ENCODE assay signal across 20 cellular contexts in the genomic region with DNA sequence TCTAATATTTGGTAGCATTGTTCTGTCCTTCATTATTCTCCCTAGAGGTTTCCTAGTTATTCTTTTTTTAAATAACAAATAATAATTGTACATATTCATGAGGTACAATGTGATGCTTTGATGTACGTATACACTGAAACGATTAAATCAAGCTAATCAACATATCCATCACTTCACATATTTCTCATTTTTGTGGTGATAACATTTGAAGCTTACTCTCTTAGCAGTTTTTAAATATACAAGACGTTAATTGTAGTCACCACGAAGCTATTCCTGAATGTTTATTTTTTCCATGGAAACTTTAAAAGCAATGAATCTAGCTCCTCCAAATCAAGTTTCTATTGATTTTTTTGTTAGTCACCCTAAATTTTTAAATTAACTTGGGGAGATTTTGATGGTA.
"Had no signal": no experiment of that assay in that cellular context is flagged by ENCODE, and none has a peak within 500 bp of the region (broad histone marks: within the 10 kb centered on the region; RNA-seq: fewer than 3 reads in every experiment).

No MANE protein-coding gene starts in this region.

- FAIRE-seq: endothelial cell of umbilical vein, kidney had no signal

- ATAC-seq: left cardiac atrium, lower lobe of right lung had no signal

- H3K27ac ChIP-seq: coronary artery, left ventricle myocardium inferior, lower lobe of right lung, right atrium auricular region had no signal

- H3K36me3 ChIP-seq: left ventricle myocardium inferior, lower lobe of right lung, right atrium auricular region had no signal

- H3K9me3 ChIP-seq: left ventricle myocardium inferior, lower lobe of right lung, right atrium auricular region had no signal

- H3K4me3 ChIP-seq: coronary artery, hepatocyte, left ventricle myocardium inferior, lower lobe of right lung, right atrium auricular region, smooth muscle cell had no signal

- DNase-seq: effector CD4-positive, alpha-beta T cell; endodermal cell; erythroblast; foreskin melanocyte; head of caudate nucleus; kidney; left cardiac atrium; left ventricle myocardium inferior; lower lobe of right lung; midbrain; naive B cell; nephron progenitor cell; stimulated activated CD4-positive, alpha-beta T cell treated with anti-CD3 and anti-CD28 coated beads, Interleukin-2, amount 100 ng/mL, for 48 hours; stimulated activated naive CD4-positive, alpha-beta T cell treated with Interleukin-2 at 50 U/mL for 16 hours; trophoblast cell had no signal

- H3K27me3 ChIP-seq: hepatocyte, right atrium auricular region had no signal

- H3K4me1 ChIP-seq: lower lobe of right lung, right atrium auricular region had no signal
